1 cellular context compared by ENCODE assay signal in the genomic region with DNA sequence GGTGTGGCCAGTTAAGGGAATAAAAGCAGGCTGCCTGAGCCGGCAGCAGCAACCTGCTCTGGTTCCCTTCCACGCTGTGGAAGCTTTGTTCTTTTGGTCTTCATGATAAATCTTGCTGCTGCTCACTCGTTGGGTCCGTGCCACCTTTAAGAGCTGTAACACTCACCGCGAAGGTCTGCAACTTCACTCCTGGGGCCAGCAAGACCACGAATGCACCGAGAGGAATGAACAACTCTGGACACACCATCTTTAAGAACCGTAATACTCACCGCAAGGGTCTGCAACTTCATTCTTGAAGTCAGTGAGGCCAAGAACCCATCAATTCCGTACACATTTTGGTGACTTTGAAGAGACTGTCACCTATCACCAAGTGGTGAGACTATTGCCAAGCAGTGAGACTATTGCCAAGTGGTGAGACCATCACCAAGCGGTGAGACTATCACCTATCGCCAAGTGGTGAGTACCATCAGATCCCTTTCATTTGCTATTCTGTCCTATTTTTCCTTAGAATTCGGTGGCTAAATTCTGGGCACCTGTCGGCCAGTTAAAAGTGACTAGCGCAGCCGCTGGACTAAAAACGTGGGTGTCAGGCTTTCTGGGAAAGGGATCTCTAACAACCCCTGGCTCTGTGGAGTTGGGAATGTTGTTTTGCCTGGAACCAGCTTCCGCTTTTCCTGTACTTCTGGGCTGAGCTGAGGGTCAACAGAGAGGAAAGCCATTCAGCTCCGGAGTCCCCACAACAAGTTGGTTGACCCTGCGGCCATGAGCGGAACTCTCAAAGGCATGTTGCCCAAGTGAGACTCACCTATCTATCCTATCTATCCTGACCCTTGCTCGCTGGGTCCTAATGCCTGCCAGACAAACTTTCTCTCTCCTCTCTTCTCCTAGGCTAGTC.
TF ChIP-seq lines count a peak whose summit lies in the region.

A gene with protein sequence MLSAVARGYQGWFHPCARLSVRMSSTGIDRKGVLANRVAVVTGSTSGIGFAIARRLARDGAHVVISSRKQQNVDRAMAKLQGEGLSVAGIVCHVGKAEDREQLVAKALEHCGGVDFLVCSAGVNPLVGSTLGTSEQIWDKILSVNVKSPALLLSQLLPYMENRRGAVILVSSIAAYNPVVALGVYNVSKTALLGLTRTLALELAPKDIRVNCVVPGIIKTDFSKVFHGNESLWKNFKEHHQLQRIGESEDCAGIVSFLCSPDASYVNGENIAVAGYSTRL (plus strand): TSS at position 48 of the 895 bp plus-strand sequence. CDS start 2,501 bp downstream, outside the sequence.

TF ChIP-seq in HepG2, 621 proteins besides CTCF, POLR2A, EP300 and RAD21 (continued from another document and continues in another):
- TF ChIP-seq, protein P1, sequence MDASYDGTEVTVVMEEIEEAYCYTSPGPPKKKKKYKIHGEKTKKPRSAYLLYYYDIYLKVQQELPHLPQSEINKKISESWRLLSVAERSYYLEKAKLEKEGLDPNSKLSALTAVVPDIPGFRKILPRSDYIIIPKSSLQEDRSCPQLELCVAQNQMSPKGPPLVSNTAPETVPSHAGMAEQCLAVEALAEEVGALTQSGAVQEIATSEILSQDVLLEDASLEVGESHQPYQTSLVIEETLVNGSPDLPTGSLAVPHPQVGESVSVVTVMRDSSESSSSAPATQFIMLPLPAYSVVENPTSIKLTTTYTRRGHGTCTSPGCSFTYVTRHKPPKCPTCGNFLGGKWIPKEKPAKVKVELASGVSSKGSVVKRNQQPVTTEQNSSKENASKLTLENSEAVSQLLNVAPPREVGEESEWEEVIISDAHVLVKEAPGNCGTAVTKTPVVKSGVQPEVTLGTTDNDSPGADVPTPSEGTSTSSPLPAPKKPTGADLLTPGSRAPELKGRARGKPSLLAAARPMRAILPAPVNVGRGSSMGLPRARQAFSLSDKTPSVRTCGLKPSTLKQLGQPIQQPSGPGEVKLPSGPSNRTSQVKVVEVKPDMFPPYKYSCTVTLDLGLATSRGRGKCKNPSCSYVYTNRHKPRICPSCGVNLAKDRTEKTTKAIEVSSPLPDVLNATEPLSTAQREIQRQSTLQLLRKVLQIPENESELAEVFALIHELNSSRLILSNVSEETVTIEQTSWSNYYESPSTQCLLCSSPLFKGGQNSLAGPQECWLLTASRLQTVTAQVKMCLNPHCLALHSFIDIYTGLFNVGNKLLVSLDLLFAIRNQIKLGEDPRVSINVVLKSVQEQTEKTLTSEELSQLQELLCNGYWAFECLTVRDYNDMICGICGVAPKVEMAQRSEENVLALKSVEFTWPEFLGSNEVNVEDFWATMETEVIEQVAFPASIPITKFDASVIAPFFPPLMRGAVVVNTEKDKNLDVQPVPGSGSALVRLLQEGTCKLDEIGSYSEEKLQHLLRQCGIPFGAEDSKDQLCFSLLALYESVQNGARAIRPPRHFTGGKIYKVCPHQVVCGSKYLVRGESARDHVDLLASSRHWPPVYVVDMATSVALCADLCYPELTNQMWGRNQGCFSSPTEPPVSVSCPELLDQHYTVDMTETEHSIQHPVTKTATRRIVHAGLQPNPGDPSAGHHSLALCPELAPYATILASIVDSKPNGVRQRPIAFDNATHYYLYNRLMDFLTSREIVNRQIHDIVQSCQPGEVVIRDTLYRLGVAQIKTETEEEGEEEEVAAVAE (CRISPR knock-in tag; IDR thresholded peaks at IDR 0.05; ENCODE audit: borderline replicate concordance): peak; percentile 92; the same call in 1 of the 2 replicates
- TF ChIP-seq TBX2 (CRISPR knock-in tag; IDR thresholded peaks at IDR 0.05; ENCODE audit: borderline replicate concordance): peak; percentile 72
- TF ChIP-seq, protein P2, sequence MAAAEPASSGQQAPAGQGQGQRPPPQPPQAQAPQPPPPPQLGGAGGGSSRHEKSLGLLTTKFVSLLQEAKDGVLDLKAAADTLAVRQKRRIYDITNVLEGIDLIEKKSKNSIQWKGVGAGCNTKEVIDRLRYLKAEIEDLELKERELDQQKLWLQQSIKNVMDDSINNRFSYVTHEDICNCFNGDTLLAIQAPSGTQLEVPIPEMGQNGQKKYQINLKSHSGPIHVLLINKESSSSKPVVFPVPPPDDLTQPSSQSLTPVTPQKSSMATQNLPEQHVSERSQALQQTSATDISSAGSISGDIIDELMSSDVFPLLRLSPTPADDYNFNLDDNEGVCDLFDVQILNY (CRISPR knock-in tag; conservative IDR thresholded peaks at IDR 0.05): peak; percentile 80
- TF ChIP-seq ZNF747 (CRISPR knock-in tag; IDR thresholded peaks at IDR 0.05; ENCODE audit: borderline replicate concordance): no peak; the same call in 1 of the 2 replicates
- no peak for TF ChIP-seq ZNF234 (CRISPR knock-in tag; conservative IDR thresholded peaks at IDR 0.05)
- TF ChIP-seq, protein P3, sequence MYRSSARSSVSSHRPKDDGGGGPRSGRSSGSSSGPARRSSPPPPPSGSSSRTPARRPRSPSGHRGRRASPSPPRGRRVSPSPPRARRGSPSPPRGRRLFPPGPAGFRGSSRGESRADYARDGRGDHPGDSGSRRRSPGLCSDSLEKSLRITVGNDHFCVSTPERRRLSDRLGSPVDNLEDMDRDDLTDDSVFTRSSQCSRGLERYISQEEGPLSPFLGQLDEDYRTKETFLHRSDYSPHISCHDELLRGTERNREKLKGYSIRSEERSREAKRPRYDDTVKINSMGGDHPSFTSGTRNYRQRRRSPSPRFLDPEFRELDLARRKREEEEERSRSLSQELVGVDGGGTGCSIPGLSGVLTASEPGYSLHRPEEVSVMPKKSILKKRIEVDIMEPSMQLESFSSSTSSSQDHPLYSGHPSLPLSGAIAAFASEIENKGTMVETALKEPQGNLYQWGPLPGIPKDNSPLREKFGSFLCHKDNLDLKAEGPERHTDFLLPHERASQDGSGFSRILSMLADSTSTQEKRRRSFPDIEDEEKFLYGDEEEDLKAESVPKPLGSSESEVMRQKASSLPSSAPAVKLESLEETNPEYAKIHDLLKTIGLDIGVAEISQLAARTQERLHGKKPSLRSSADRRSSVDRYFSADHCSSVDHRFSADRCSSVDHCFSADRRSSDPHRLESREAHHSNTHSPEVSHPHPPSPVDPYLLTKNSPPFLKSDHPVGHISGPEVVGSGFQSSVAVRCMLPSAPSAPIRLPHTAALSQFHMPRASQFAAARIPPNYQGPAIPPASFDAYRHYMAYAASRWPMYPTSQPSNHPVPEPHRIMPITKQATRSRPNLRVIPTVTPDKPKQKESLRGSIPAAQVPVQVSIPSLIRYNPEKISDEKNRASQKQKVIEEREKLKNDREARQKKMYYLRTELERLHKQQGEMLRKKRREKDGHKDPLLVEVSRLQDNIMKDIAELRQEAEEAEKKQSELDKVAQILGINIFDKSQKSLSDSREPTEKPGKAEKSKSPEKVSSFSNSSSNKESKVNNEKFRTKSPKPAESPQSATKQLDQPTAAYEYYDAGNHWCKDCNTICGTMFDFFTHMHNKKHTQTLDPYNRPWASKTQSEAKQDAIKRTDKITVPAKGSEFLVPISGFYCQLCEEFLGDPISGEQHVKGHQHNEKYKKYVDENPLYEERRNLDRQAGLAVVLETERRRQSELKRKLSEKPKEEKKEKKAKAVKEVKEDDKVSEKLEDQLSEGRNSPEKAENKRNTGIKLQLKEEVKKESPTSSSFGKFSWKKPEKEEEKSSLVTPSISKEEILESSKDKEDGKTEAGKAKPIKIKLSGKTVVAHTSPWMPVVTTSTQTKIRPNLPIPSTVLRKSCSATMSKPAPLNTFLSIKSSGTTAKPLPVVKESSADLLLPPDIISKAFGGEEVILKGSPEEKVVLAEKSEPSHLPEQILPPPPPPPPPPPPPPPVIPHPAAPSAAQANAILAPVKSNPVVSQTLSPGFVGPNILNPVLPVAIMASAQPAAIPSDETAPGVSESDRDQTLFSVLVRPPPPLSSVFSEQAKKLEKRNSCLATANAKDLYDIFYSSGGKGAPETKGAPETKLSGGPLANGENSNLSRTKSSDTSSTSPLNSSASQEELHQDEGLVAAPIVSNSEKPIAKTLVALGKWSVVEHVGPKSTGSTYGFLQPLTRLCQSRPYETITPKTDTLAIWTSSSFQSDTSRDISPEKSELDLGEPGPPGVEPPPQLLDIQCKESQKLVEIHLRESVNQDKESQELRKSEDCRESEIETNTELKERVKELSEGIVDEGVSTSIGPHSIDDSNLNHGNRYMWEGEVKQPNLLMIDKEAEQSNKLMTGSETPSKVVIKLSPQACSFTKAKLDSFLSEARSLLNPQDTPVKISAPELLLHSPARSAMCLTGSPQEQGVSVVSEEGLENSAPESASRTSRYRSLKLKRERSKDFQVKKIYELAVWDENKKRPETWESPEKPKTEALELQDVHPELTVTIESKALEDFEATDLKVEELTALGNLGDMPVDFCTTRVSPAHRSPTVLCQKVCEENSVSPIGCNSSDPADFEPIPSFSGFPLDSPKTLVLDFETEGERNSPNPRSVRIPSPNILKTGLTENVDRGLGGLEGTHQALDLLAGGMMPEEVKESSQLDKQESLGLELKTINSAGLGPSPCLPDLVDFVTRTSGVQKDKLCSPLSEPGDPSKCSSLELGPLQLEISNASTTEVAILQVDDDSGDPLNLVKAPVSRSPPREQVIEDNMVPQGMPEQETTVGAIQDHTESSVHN (CRISPR knock-in tag; IDR thresholded peaks at IDR 0.05): peak; percentile 99
- no peak for TF ChIP-seq YEATS4 (CRISPR knock-in tag; IDR thresholded peaks at IDR 0.05; ENCODE audit: borderline replicate concordance)
- TF ChIP-seq TGIF2 (CRISPR knock-in tag; IDR thresholded peaks at IDR 0.05): peak; percentile 52; the same call in 1 of the 2 replicates
- TF ChIP-seq, protein P4, sequence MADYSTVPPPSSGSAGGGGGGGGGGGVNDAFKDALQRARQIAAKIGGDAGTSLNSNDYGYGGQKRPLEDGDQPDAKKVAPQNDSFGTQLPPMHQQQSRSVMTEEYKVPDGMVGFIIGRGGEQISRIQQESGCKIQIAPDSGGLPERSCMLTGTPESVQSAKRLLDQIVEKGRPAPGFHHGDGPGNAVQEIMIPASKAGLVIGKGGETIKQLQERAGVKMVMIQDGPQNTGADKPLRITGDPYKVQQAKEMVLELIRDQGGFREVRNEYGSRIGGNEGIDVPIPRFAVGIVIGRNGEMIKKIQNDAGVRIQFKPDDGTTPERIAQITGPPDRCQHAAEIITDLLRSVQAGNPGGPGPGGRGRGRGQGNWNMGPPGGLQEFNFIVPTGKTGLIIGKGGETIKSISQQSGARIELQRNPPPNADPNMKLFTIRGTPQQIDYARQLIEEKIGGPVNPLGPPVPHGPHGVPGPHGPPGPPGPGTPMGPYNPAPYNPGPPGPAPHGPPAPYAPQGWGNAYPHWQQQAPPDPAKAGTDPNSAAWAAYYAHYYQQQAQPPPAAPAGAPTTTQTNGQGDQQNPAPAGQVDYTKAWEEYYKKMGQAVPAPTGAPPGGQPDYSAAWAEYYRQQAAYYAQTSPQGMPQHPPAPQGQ (CRISPR knock-in tag; IDR thresholded peaks at IDR 0.05; ENCODE audit: borderline replicate concordance): peak; percentile 100; the same call in 1 of the 2 replicates
- peak; percentile 83 for TF ChIP-seq GATAD1 (CRISPR knock-in tag; IDR thresholded peaks at IDR 0.05)
- peak; percentile 74 for TF ChIP-seq RARA (CRISPR knock-in tag; IDR thresholded peaks at IDR 0.05)
- TF ChIP-seq KLF12 (CRISPR knock-in tag; IDR thresholded peaks at IDR 0.05; ENCODE audit: borderline replicate concordance): no peak
- TF ChIP-seq, protein P5, sequence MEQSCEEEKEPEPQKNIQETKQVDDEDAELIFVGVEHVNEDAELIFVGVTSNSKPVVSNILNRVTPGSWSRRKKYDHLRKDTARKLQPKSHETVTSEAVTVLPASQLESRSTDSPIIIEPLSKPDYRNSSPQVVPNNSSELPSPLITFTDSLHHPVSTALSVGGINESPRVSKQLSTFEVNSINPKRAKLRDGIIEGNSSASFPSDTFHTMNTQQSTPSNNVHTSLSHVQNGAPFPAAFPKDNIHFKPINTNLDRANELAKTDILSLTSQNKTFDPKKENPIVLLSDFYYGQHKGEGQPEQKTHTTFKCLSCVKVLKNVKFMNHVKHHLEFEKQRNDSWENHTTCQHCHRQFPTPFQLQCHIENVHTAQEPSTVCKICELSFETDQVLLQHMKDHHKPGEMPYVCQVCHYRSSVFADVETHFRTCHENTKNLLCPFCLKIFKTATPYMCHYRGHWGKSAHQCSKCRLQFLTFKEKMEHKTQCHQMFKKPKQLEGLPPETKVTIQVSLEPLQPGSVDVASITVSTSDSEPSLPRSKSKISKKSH (CRISPR knock-in tag; IDR thresholded peaks at IDR 0.05; ENCODE audit: borderline replicate concordance): no peak
- TF ChIP-seq KAT7 (CRISPR knock-in tag; IDR thresholded peaks at IDR 0.05; ENCODE audit: borderline replicate concordance): peak; percentile 93
- TF ChIP-seq HNF4G (IDR thresholded peaks at IDR 0.05; ENCODE audit: borderline replicate concordance, low read depth, low read length): peak; percentile 49; the same call in 1 of the 2 replicates
- TF ChIP-seq HNF4G (CRISPR knock-in tag; IDR thresholded peaks at IDR 0.05; ENCODE audit: borderline replicate concordance, low read depth): peak; percentile 88
- TF ChIP-seq, protein P6, sequence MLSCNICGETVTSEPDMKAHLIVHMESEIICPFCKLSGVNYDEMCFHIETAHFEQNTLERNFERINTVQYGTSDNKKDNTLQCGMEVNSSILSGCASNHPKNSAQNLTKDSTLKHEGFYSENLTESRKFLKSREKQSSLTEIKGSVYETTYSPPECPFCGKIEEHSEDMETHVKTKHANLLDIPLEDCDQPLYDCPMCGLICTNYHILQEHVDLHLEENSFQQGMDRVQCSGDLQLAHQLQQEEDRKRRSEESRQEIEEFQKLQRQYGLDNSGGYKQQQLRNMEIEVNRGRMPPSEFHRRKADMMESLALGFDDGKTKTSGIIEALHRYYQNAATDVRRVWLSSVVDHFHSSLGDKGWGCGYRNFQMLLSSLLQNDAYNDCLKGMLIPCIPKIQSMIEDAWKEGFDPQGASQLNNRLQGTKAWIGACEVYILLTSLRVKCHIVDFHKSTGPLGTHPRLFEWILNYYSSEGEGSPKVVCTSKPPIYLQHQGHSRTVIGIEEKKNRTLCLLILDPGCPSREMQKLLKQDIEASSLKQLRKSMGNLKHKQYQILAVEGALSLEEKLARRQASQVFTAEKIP (CRISPR knock-in tag; IDR thresholded peaks at IDR 0.05; ENCODE audit: borderline replicate concordance): no peak
- TF ChIP-seq MBD4 (IDR thresholded peaks at IDR 0.05; ENCODE audit: borderline replicate concordance, low read length): no peak
- TF ChIP-seq MATR3 (CRISPR knock-in tag; IDR thresholded peaks at IDR 0.05): peak; percentile 100
- TF ChIP-seq, protein P7, sequence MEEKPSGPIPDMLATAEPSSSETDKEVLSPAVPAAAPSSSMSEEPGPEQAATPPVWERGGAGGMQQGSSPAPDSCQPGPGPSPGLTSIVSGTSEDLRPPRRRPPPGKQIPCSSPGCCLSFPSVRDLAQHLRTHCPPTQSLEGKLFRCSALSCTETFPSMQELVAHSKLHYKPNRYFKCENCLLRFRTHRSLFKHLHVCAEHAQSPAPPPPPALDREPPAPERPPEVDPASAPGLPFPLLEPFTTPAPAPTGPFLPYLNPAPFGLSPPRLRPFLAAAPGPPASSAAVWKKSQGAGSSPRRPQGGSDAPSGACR (CRISPR knock-in tag; IDR thresholded peaks at IDR 0.05): peak; percentile 96; the same call in 1 of the 2 replicates
- peak; percentile 96 for TF ChIP-seq SAP130 (CRISPR knock-in tag; IDR thresholded peaks at IDR 0.05; ENCODE audit: low read depth)
- peak; percentile 77 for TF ChIP-seq HNRNPH1 (optimal IDR thresholded peaks at IDR 0.05; ENCODE audit: low read depth, low read length)
- no peak for TF ChIP-seq SATB2 (CRISPR knock-in tag; IDR thresholded peaks at IDR 0.05)
- no peak for TF ChIP-seq BRCA1 (CRISPR knock-in tag; IDR thresholded peaks at IDR 0.05)
- TF ChIP-seq ZNF556 (CRISPR knock-in tag; IDR thresholded peaks at IDR 0.05; ENCODE audit: borderline replicate concordance): peak; percentile 73
- peak; percentile 93 for TF ChIP-seq FOXO1 (CRISPR knock-in tag; IDR thresholded peaks at IDR 0.05)
- TF ChIP-seq SIN3A (IDR thresholded peaks at IDR 0.05; ENCODE audit: borderline replicate concordance, low read depth, low read length): no peak
